ENCODE assay signal across 9 cellular contexts in the genomic region with DNA sequence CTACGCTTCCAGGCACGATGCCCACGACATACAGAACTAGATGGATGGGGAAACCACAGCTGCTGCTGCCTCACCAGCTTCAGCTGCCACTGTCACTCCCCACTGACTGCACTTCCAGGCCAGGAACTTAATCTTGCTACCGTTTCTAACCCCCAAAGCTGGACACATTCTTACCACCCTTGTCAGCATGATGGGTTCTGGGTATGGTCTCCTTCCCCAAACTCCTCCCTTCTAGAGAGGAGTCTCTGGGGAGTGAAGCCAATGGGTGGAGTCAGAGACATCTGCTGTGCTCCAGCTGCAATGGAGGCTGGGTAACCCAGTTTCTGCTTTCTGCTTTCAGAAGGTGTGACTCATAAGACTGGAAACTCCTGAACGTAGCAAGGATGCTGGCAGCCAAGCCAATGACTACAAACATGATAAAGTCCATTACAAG.
DNase-seq lines count a peak whose midpoint lies in the region; ATAC-seq lines count a peak whose summit lies in the region.
"Had no signal": no experiment of that assay in that cellular context is flagged by ENCODE, and none has a peak within 500 bp of the region (broad histone marks: within the 10 kb centered on the region; RNA-seq: fewer than 3 reads in every experiment).

No MANE protein-coding gene starts in this region.

- no peak overlapping the region for H4K91ac ChIP-seq in neuronal stem cell (ENCODE audit: low read depth, low read length, poor library complexity)

- DNase-seq in Right ventricle myocardium inferior (ENCODE audit: missing footprints) (no peak), cardiac septum (ENCODE audit: low spot score) (no peak), NCI-H82 treated with DMSO at 0.1 percent for 48 hours (lab: John Stamatoyannopoulos, UW; ENCODE audit: unreplicated experiment) (peak; percentile 18), epithelial cell of prostate (ENCODE audit: low read depth, low spot score) (peak; percentile 72), neuronal stem cell (ENCODE audit: low spot score) (no peak)
- no peak for DNase-seq in activated effector memory CD4-positive, alpha-beta T cell treated with anti-CD3 and anti-CD28 coated beads, Interleukin-2, amount 50 U/mL, for 16 hours
- DNase-seq: activated naive CD8-positive, alpha-beta T cell treated with anti-CD3 and anti-CD28 coated beads, Interleukin-2, amount 10 ng/mL, durations not matched to agents 7 days and 5 days had no signal

- intact Hi-C loops in Right ventricle myocardium inferior (cut with DNase I): no loop called here
- intact Hi-C loops in cardiac septum (cut with DNase I): no loop called here

- no peak overlapping the region for H3K14ac ChIP-seq in neuronal stem cell (ENCODE audit: low read length)

- ATAC-seq in Right ventricle myocardium inferior (peak; percentile 74), HG02642 (IDR thresholded peaks at IDR 0.05; ENCODE audit: poor library complexity, unreplicated experiment) (peak; percentile 82)

- H3K9me3 ChIP-seq in skeletal muscle satellite cell (replicated peaks; ENCODE audit: low read length) (peaks cover 2% of the 10 kb centered on the region), neuronal stem cell (replicated peaks in 1 of 2; ENCODE audit: control insufficient read depth in 2 of 2, insufficient read depth in 1 of 2, low read depth in 1 of 2, low read length in 2 of 2) (peaks cover 0 to 5% of the 10 kb centered on the region in 2 donors)

- H3K4me2 ChIP-seq in skeletal muscle satellite cell (ENCODE audit: low read length): peak overlapping the region; percentile 41
- no peak overlapping the region for H3K4me2 ChIP-seq in neuronal stem cell (ENCODE audit: insufficient read depth, low read length, poor library complexity, severe bottlenecking)

- no peak overlapping the region for H3K4ac ChIP-seq in neuronal stem cell (ENCODE audit: low read length)

- H3K18ac ChIP-seq in neuronal stem cell (ENCODE audit: low read length): no peak overlapping the region

- no peak overlapping the region for H2BK5ac ChIP-seq in neuronal stem cell (ENCODE audit: low read length)

- H2BK15ac ChIP-seq in neuronal stem cell (ENCODE audit: low read length): no peak overlapping the region

- H2AFZ ChIP-seq in neuronal stem cell (ENCODE audit: low read length): no peak overlapping the region

- H2AK5ac ChIP-seq in neuronal stem cell (ENCODE audit: low read depth, low read length): no peak overlapping the region

- peaks cover 32% of the 10 kb centered on the region for H3K4me1 ChIP-seq in skeletal muscle satellite cell (ENCODE audit: control insufficient read depth, insufficient read depth, low read length)
- H3K4me1 ChIP-seq in neuronal stem cell (ENCODE audit: control insufficient read depth in 2 of 2, insufficient read depth in 1 of 2, low read depth in 1 of 2, low read length in 2 of 2): peaks cover 7 to 20% of the 10 kb centered on the region in 2 donors

- H2BK120ac ChIP-seq in neuronal stem cell (ENCODE audit: low read depth, low read length): no peak overlapping the region

- H2BK12ac ChIP-seq in neuronal stem cell (ENCODE audit: low read length): no peak overlapping the region

- no peaks in the 10 kb centered on the region for H3K36me3 ChIP-seq in skeletal muscle satellite cell (ENCODE audit: insufficient read depth, low read length)
- no peaks in the 10 kb centered on the region for H3K36me3 ChIP-seq in neuronal stem cell (replicated peaks in 1 of 2; ENCODE audit: control insufficient read depth in 2 of 2, insufficient read depth in 2 of 2, low read length in 2 of 2)

- no peak overlapping the region for H3K27ac ChIP-seq in epithelial cell of prostate
- H3K27ac ChIP-seq in neuronal stem cell (replicated peaks; ENCODE audit: low read length): no peak overlapping the region

- no peaks in the 10 kb centered on the region for H3K79me1 ChIP-seq in neuronal stem cell (ENCODE audit: low read depth, low read length)

- no peak overlapping the region for H3K4me3 ChIP-seq in skeletal muscle satellite cell (ENCODE audit: low read length)
- no peak overlapping the region for H3K4me3 ChIP-seq in neuronal stem cell (ENCODE audit: low read length in 2 of 2)

- H3K23ac ChIP-seq in neuronal stem cell (ENCODE audit: low read depth, low read length, poor library complexity): no peak overlapping the region

- peak overlapping the region; percentile 42 for H3K9ac ChIP-seq in skeletal muscle satellite cell (ENCODE audit: low read depth, low read length)
- no peak overlapping the region for H3K9ac ChIP-seq in neuronal stem cell (ENCODE audit: low read depth, low read length, poor library complexity)

- H4K8ac ChIP-seq in neuronal stem cell (ENCODE audit: low read depth, low read length): no peak overlapping the region

- WGBS in neuronal stem cell (ENCODE audit: extremely low coverage in 2 of 2, insufficient read length in 2 of 2, insufficient replicate concordance in 1 of 2), 2 donors: no CpG with 5 or more reads among the region's 5 CpGs

- H3K27me3 ChIP-seq in skeletal muscle satellite cell (ENCODE audit: control insufficient read depth, insufficient read depth, low read length): peaks cover 24% of the 10 kb centered on the region
- peaks cover 0 to 44% (median 0%) of the 10 kb centered on the region in 3 experiments for H3K27me3 ChIP-seq in neuronal stem cell (ENCODE audit: control insufficient read depth in 3 of 3, insufficient read depth in 3 of 3, low read depth in 1 of 3, low read length in 3 of 3)

Comparison
In these comparisons a context has a peak if more than half of its experiments do, and no peak if none do; other contexts are left out.
1. DNase-seq: peak in NCI-H82 treated with DMSO at 0.1 percent for 48 hours (single experiment) and epithelial cell of prostate (single experiment); none in Right ventricle myocardium inferior (single experiment), cardiac septum (single experiment), activated effector memory CD4-positive, alpha-beta T cell treated with anti-CD3 and anti-CD28 coated beads, Interleukin-2, amount 50 U/mL, for 16 hours (single experiment) and neuronal stem cell (single experiment).